21 cellular contexts compared by ENCODE assay signal in genomic region chr9:137795156-137795666, GRCh38.
DNase-seq lines count a peak whose midpoint lies in the region; ATAC-seq and TF ChIP-seq lines count a peak whose summit lies in the region.
"Had no signal": no experiment of that assay in that cellular context is flagged by ENCODE, and none has a peak within 500 bp of the region (broad histone marks: within the 10 kb centered on the region; RNA-seq: fewer than 3 reads in every experiment).

No MANE protein-coding gene starts in this region.

- BruUV-seq in PC-3 (replicated peaks; lab: Mats Ljungman, UMichigan): no TSS peak

- H3K36me3 ChIP-seq in PC-3 (ENCODE audit: low read depth, low read length): peaks cover 10% of the 10 kb centered on the region; the same call in 1 of the 2 replicates

- H3K27ac ChIP-seq in VCaP (peak overlapping the region; percentile 81), PC-3 (ENCODE audit: low read length) (no peak overlapping the region)
- H3K27ac ChIP-seq: BLaER1 treated with 17β-estradiol and CSF1 and Interleukin-3, amounts not matched to agents 10 nM and 100 nM had no signal

- intact Hi-C loops in left colon (cut with DNase I, micrococcal nuclease): no loop called here
- intact Hi-C loops in posterior vena cava (cut with DNase I): no loop called here
- intact Hi-C loops in PC-3 (cut with micrococcal nuclease): no loop called here

- POLR2A ChIA-PET in PC-3 (lab: Charles Lee; ENCODE audit: unreplicated experiment): no interaction called here

- H3F3A ChIP-seq in PC-3 (ENCODE audit: low read length, unreplicated experiment): no peaks in the 10 kb centered on the region

- no peak for DNase-seq in stimulated activated naive CD8-positive, alpha-beta T cell treated with anti-CD3 and anti-CD28 coated beads, Interleukin-15, amount 100 ng/mL, for 72 hours
- DNase-seq in stimulated activated naive CD8-positive, alpha-beta T cell treated with anti-CD3 and anti-CD28 coated beads, Interleukin-15, Interleukin-2, amounts not matched to agents 100 U/mL and 50 U/mL, for 24 hours: no peak
- no peak for DNase-seq in left colon
- peak; percentile 10 for DNase-seq in posterior vena cava (ENCODE audit: low spot score)
- no peak for DNase-seq in PC-3
- DNase-seq in HuH-7.5 (ENCODE audit: low spot score): no peak
- no peak for DNase-seq in NCI-H146 treated with DMSO at 0.1 percent for 48 hours (lab: John Stamatoyannopoulos, UW; ENCODE audit: unreplicated experiment)
- DNase-seq: ACHN, DMS53, GDM1, H7, HFFc6, KBM-7, NCI-H1105, NCI-H146, NCI-H2081 treated with DMSO at 0.1 percent for 48 hours, NCI-H526 treated with DMSO at 0.1 percent for 48 hours, OCI-M1, Right ventricle myocardium superior had no signal

- no peaks in the 10 kb centered on the region for H3K4me1 ChIP-seq in PC-3 (ENCODE audit: insufficient read depth, low read length)

- H3K9me2 ChIP-seq in PC-3 (replicated peaks; ENCODE audit: low read length): no peaks in the 10 kb centered on the region

- no peaks in the 10 kb centered on the region for H3K9me3 ChIP-seq in PC-3 (ENCODE audit: low read length)
- H3K9me3 ChIP-seq: BLaER1 treated with 17β-estradiol and CSF1 and Interleukin-3, amounts not matched to agents 10 nM and 100 nM had no signal

- no peak for ATAC-seq in stimulated activated naive CD8-positive, alpha-beta T cell treated with anti-CD3 and anti-CD28 coated beads, Interleukin-15, amount 100 ng/mL, for 72 hours
- no peak for ATAC-seq in stimulated activated naive CD8-positive, alpha-beta T cell treated with anti-CD3 and anti-CD28 coated beads, Interleukin-15, Interleukin-2, amounts not matched to agents 100 U/mL and 50 U/mL, for 24 hours
- ATAC-seq in left colon (peak; percentile 33), PC-3 (no peak)

- no peaks in the 10 kb centered on the region for H3K4me1 Mint-ChIP-seq in stimulated activated naive CD8-positive, alpha-beta T cell treated with anti-CD3 and anti-CD28 coated beads, Interleukin-15, amount 100 ng/mL, for 72 hours

- peak overlapping the region; percentile 29 to 48 for H3K27ac Mint-ChIP-seq in stimulated activated naive CD8-positive, alpha-beta T cell treated with anti-CD3 and anti-CD28 coated beads, Interleukin-15, amount 100 ng/mL, for 72 hours
- H3K27ac Mint-ChIP-seq: HFFc6 had no signal

- no peaks in the 10 kb centered on the region for H3K79me2 ChIP-seq in PC-3 (ENCODE audit: low read length)

- H3K9me3 Mint-ChIP-seq in stimulated activated naive CD8-positive, alpha-beta T cell treated with anti-CD3 and anti-CD28 coated beads, Interleukin-15, amount 100 ng/mL, for 72 hours: no peaks in the 10 kb centered on the region
- H3K9me3 Mint-ChIP-seq: HFFc6 had no signal

- H3K4me2 ChIP-seq in PC-3 (ENCODE audit: low read length): no peak overlapping the region
- H3K4me2 ChIP-seq: BLaER1 treated with 17β-estradiol and CSF1 and Interleukin-3, amounts not matched to agents 10 nM and 100 nM had no signal

- H4K20me1 ChIP-seq in PC-3 (ENCODE audit: low read length): no peaks in the 10 kb centered on the region

- no peak overlapping the region for H3K9ac ChIP-seq in PC-3 (ENCODE audit: low read length)
- H3K9ac ChIP-seq: BLaER1 treated with 17β-estradiol and CSF1 and Interleukin-3, amounts not matched to agents 10 nM and 100 nM had no signal

- TF ChIP-seq CTCF in VCaP (conservative IDR thresholded peaks at IDR 0.05) (no peak), PC-3 (conservative IDR thresholded peaks at IDR 0.05; ENCODE audit: low read depth, low read length) (no peak)

- H3K4me3 ChIP-seq in PC-3 (ENCODE audit: low read length): no peak overlapping the region
- H3K4me3 ChIP-seq: BLaER1 treated with 17β-estradiol and CSF1 and Interleukin-3, amounts not matched to agents 10 nM and 100 nM had no signal

- CTCF ChIA-PET in PC-3 (lab: Charles Lee): no interaction called here

- no peak overlapping the region for H2AFZ ChIP-seq in PC-3 (ENCODE audit: low read length)

- no peak overlapping the region for H3K4me3 Mint-ChIP-seq in stimulated activated naive CD8-positive, alpha-beta T cell treated with anti-CD3 and anti-CD28 coated beads, Interleukin-15, amount 100 ng/mL, for 72 hours
- H3K4me3 Mint-ChIP-seq: HFFc6 had no signal

- no peaks in the 10 kb centered on the region for H3K27me3 ChIP-seq in PC-3 (ENCODE audit: low read length)
- H3K27me3 ChIP-seq: BLaER1 treated with 17β-estradiol and CSF1 and Interleukin-3, amounts not matched to agents 10 nM and 100 nM had no signal

- H3K27me3 Mint-ChIP-seq in stimulated activated naive CD8-positive, alpha-beta T cell treated with anti-CD3 and anti-CD28 coated beads, Interleukin-15, amount 100 ng/mL, for 72 hours: no peaks in the 10 kb centered on the region
